ENCODE assay signal across 30 cellular contexts in the genomic region with DNA sequence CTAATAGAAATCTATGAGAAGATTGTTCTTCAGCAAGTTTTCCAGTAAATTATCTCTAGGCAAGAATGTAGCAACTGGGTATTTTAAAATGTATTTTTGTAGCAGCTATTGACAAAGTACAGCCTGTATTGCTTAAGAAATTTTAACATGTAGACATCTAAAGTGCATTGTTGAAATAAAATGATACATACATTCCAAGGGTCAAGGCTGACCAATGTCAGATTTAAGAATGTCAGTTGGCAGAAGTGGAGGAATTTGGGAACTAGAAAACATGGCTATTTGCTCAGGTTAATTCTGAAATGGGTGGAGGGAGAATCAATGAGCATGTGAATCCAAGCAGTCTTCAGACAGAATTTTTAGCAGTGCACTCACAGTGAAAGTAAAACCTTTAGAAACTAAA. TPM values are rescaled to one million over a fixed set of nuclear protein-coding genes. Genes with fewer than 3 reads are reported as not detected.
DNase-seq lines count a peak whose midpoint lies in the region; ATAC-seq and TF ChIP-seq lines count a peak whose summit lies in the region.
"Had no signal": no experiment of that assay in that cellular context is flagged by ENCODE, and none has a peak within 500 bp of the region (broad histone marks: within the 10 kb centered on the region; RNA-seq: fewer than 3 reads in every experiment).

No MANE protein-coding gene starts in this region.

- peak overlapping the region in 4 of 11 experiments; percentile 56 to 81 (median 76); a peak in 6 of 22 replicates for H3K9ac ChIP-seq in BLaER1 treated with 17β-estradiol and CSF1 and Interleukin-3, amounts not matched to agents 10 nM and 100 nM
- H3K9ac ChIP-seq in adipocyte (ENCODE audit: low read length) (peak overlapping the region; percentile 65), fibroblast of lung (ENCODE audit: insufficient read depth, low read length) (no peak overlapping the region), parathyroid adenoma (no peak overlapping the region)

- H4K20me1 ChIP-seq in BLaER1 treated with 17β-estradiol and CSF1 and Interleukin-3, amounts not matched to agents 10 nM and 100 nM = no peaks in the 10 kb centered on the region
- no peaks in the 10 kb centered on the region for H4K20me1 ChIP-seq in fibroblast of lung (ENCODE audit: control insufficient read depth, extremely low read depth, insufficient read depth, low read length)

- H3K79me2 ChIP-seq in fibroblast of lung (ENCODE audit: control insufficient read depth, insufficient read depth, low read length) = no peaks in the 10 kb centered on the region
- H3K79me2 ChIP-seq in parathyroid adenoma = no peaks in the 10 kb centered on the region

- H3K27me3 ChIP-seq in BLaER1 treated with 17β-estradiol and CSF1 and Interleukin-3, amounts not matched to agents 10 nM and 100 nM = no peaks in the 10 kb centered on the region
- H3K27me3 ChIP-seq in adipocyte (replicated peaks; ENCODE audit: control insufficient read depth, insufficient read depth, low read length) = no peaks in the 10 kb centered on the region
- no peaks in the 10 kb centered on the region for H3K27me3 ChIP-seq in fibroblast of lung (ENCODE audit: control insufficient read depth, insufficient read depth, low read length)
- no peaks in the 10 kb centered on the region for H3K27me3 ChIP-seq in parathyroid adenoma (ENCODE audit: control insufficient read depth, insufficient read depth, low read length)
- H3K27me3 ChIP-seq: cardiac muscle cell, colonic mucosa, uterus had no signal

- no peaks in the 10 kb centered on the region for H3K36me3 ChIP-seq in BLaER1 treated with 17β-estradiol and CSF1 and Interleukin-3, amounts not matched to agents 10 nM and 100 nM
- H3K36me3 ChIP-seq in adipocyte (ENCODE audit: control insufficient read depth, insufficient read depth, low read length, severe bottlenecking) = no peaks in the 10 kb centered on the region
- no peaks in the 10 kb centered on the region for H3K36me3 ChIP-seq in fibroblast of lung (ENCODE audit: control insufficient read depth, insufficient read depth, low read length)
- H3K36me3 ChIP-seq in parathyroid adenoma (ENCODE audit: control insufficient read depth, insufficient read depth, low read length) = no peaks in the 10 kb centered on the region
- H3K36me3 ChIP-seq: cardiac muscle cell, colonic mucosa, thoracic aorta, uterus had no signal

- peaks cover 30 to 92% (median 53%) of the 10 kb centered on the region in 10 experiments for H3K4me1 ChIP-seq in BLaER1 treated with 17β-estradiol and CSF1 and Interleukin-3, amounts not matched to agents 10 nM and 100 nM
- H3K4me1 ChIP-seq in adipocyte (ENCODE audit: control insufficient read depth, insufficient read depth, low read length) (peaks cover 36% of the 10 kb centered on the region), fibroblast of lung (ENCODE audit: control insufficient read depth, extremely low read depth, insufficient read depth, low read length) (peaks cover 15% of the 10 kb centered on the region), parathyroid adenoma (no peaks in the 10 kb centered on the region)
- H3K4me1 ChIP-seq: colonic mucosa, uterus had no signal

- H2AFZ ChIP-seq in fibroblast of lung (ENCODE audit: low read length) (no peak overlapping the region), parathyroid adenoma (peak overlapping the region; percentile 59)

- no peak overlapping the region for H3K4me3 ChIP-seq in BLaER1 treated with 17β-estradiol and CSF1 and Interleukin-3, amounts not matched to agents 10 nM and 100 nM
- H3K4me3 ChIP-seq in adipocyte (ENCODE audit: low read length) (no peak overlapping the region), fibroblast of lung (replicated peaks in 1 of 4; ENCODE audit: control extremely low read depth in 1 of 4, insufficient read depth in 1 of 4, low read depth in 3 of 4, low read length in 4 of 4) (no peak overlapping the region), parathyroid adenoma (ENCODE audit: low read depth, low read length) (no peak overlapping the region)
- H3K4me3 ChIP-seq: cardiac muscle cell, colonic mucosa, thoracic aorta, uterus had no signal

- DNase-seq in adipocyte (ENCODE audit: low read depth) (peak; percentile 67), fibroblast of lung (ENCODE audit: low read depth in 2 of 2) (peak; percentile 59 to 64), activated gamma-delta T cell treated with Interleukin-2 at 50 U/mL for 16 hours (no peak), kidney glomerular epithelial cell (lab: John Stamatoyannopoulos, UW) (no peak)
- no peak for DNase-seq in activated CD8-positive, alpha-beta memory T cell treated with anti-CD3 and anti-CD28 coated beads, Interleukin-2, amount 50 U/mL, for 4 hours
- DNase-seq: activated CD4-positive, alpha-beta memory T cell treated with anti-CD3 and anti-CD28 coated beads, Interleukin-2, amount 10 ng/mL, durations not matched to agents 7 days and 5 days; amygdala; colonic mucosa; effector memory CD8-positive, alpha-beta T cell; erythroblast; H9; hypothalamus; Kasumi-1; mesendoderm; NCI-H1436; NCI-H2081; NCI-H2227 treated with DMSO at 0.1 percent for 48 hours; NCI-H526 treated with DMSO at 0.1 percent for 48 hours; NK-92 treated with Interleukin-12 subunit alpha and Interleukin-12 subunit beta, amount 100 ng/mL, for 24 hours; posterior cingulate gyrus; right cardiac atrium; Right ventricle myocardium superior; stimulated activated naive CD8-positive, alpha-beta T cell treated with anti-CD3 and anti-CD28 coated beads, Interleukin-15, amount 100 ng/mL, for 72 hours; uterus had no signal

- TF ChIP-seq CTCF in fibroblast of lung (conservative IDR thresholded peaks at IDR 0.05 in 1 of 2, IDR thresholded peaks at IDR 0.05 in 1 of 2; ENCODE audit: low read depth in 1 of 2, low read length in 2 of 2) (no peak), parathyroid adenoma (IDR thresholded peaks at IDR 0.05) (no peak)

- no peak for ATAC-seq in GM18907 (IDR thresholded peaks at IDR 0.05; ENCODE audit: unreplicated experiment)
- ATAC-seq: effector memory CD8-positive, alpha-beta T cell; HepG2; right cardiac atrium; stimulated activated naive CD8-positive, alpha-beta T cell treated with anti-CD3 and anti-CD28 coated beads, Interleukin-15, amount 100 ng/mL, for 72 hours had no signal

- H3K4me2 ChIP-seq in BLaER1 treated with 17β-estradiol and CSF1 and Interleukin-3, amounts not matched to agents 10 nM and 100 nM = peak overlapping the region in 7 of 11 experiments; percentile 76 to 92 (median 89); a peak in 14 of 22 replicates
- H3K4me2 ChIP-seq in fibroblast of lung (ENCODE audit: extremely low read depth, insufficient read depth, low read length) (no peak overlapping the region), parathyroid adenoma (ENCODE audit: low read length) (no peak overlapping the region)

- H3K27ac ChIP-seq in BLaER1 treated with 17β-estradiol and CSF1 and Interleukin-3, amounts not matched to agents 10 nM and 100 nM = peak overlapping the region; percentile 63 to 95 (median 93); a peak in 18 of 22 replicates
- no peak overlapping the region for H3K27ac ChIP-seq in fibroblast of lung (ENCODE audit: insufficient read depth, low read length)
- H3K27ac ChIP-seq in parathyroid adenoma = no peak overlapping the region
- H3K27ac ChIP-seq: cardiac muscle cell, colonic mucosa, thoracic aorta, uterus had no signal

- no peaks in the 10 kb centered on the region; a peak in 1 of 22 replicates for H3K9me3 ChIP-seq in BLaER1 treated with 17β-estradiol and CSF1 and Interleukin-3, amounts not matched to agents 10 nM and 100 nM (replicated peaks in 1 of 11)
- no peaks in the 10 kb centered on the region for H3K9me3 ChIP-seq in adipocyte (ENCODE audit: control insufficient read depth, low read length)
- no peaks in the 10 kb centered on the region for H3K9me3 ChIP-seq in fibroblast of lung (ENCODE audit: control insufficient read depth, insufficient read depth, low read depth, low read length)
- H3K9me3 ChIP-seq in parathyroid adenoma (ENCODE audit: control insufficient read depth, low read length) = no peaks in the 10 kb centered on the region
- H3K9me3 ChIP-seq: colonic mucosa, thoracic aorta, uterus had no signal

RNA-seq across cellular contexts. Expression of gene ZSWIM6, which starts 57.5 kb away (rescaled TPM):
- 13.6 and 23.5 TPM in 2 replicates for total RNA-seq in fibroblast of lung
- 19.5 and 26.6 TPM in 2 replicates for polyA plus RNA-seq in fibroblast of lung
- polyA plus RNA-seq in fibroblast of lung (2012) = 10.7 and 16.9 TPM in 2 replicates
- 31.5 and 52.5 TPM in 2 replicates for polyA minus RNA-seq in fibroblast of lung (ENCODE audit: low replicate concordance)

Comparison
In these comparisons a context has a peak if more than half of its experiments do, and no peak if none do; other contexts are left out.
1. H3K27ac ChIP-seq: peak in BLaER1 treated with 17β-estradiol and CSF1 and Interleukin-3, amounts not matched to agents 10 nM and 100 nM (11 of 11); none in fibroblast of lung (single experiment) and parathyroid adenoma (single experiment).
2. H3K4me2 ChIP-seq: peak in BLaER1 treated with 17β-estradiol and CSF1 and Interleukin-3, amounts not matched to agents 10 nM and 100 nM (7 of 11); none in fibroblast of lung (single experiment) and parathyroid adenoma (single experiment).
3. DNase-seq: peak in adipocyte (single experiment) and fibroblast of lung (2 of 2); none in activated CD8-positive, alpha-beta memory T cell treated with anti-CD3 and anti-CD28 coated beads, Interleukin-2, amount 50 U/mL, for 4 hours (single experiment), activated gamma-delta T cell treated with Interleukin-2 at 50 U/mL for 16 hours (single experiment) and kidney glomerular epithelial cell (single experiment).